ENCODE assay signal across 33 cellular contexts in genomic region chr12:115730975-115731541, GRCh38.
A peak's percentile ranks its signal among the peaks of the same experiment; 100 is the strongest.
DNase-seq lines count a peak whose midpoint lies in the region; ATAC-seq, FAIRE-seq and TF ChIP-seq lines count a peak whose summit lies in the region.
"Had no signal": no experiment of that assay in that cellular context is flagged by ENCODE, and none has a peak within 500 bp of the region (broad histone marks: within the 10 kb centered on the region; RNA-seq: fewer than 3 reads in every experiment).

No MANE protein-coding gene starts in this region.

- TF ChIP-seq POLR2A in HepG2 (IDR thresholded peaks at IDR 0.05; ENCODE audit: insufficient read depth in 1 of 2, low read depth in 2 of 2, low read length in 2 of 2) (no peak), right lobe of liver (IDR thresholded peaks at IDR 0.05) (no peak)

- 24% methylated on average over 4 of the region's 4 CpGs for WGBS in HepG2 (ENCODE audit: low lambda C conversion rate)
- 31% methylated on average over 4 of the region's 4 CpGs for WGBS in right lobe of liver (ENCODE audit: insufficient coverage, low coverage, low lambda C conversion rate, missing lambda C conversion rate)
- WGBS in heart right ventricle, 2 donors, result 71 to 80% methylated on average over 4 of the region's 4 CpGs

- H4K20me1 ChIP-seq in HepG2 (ENCODE audit: insufficient read depth, low read length), result no peaks in the 10 kb centered on the region
- H4K20me1 ChIP-seq: BLaER1; BLaER1 treated with 17β-estradiol and CSF1 and Interleukin-3, amounts not matched to agents 10 nM and 100 nM had no signal

- no peak overlapping the region for H2AFZ ChIP-seq in HepG2 (ENCODE audit: low read length)

- TF ChIP-seq CTCF in HepG2 (CRISPR knock-in tag; IDR thresholded peaks at IDR 0.05), result no peak
- no peak for TF ChIP-seq CTCF in right lobe of liver (IDR thresholded peaks at IDR 0.05)
- TF ChIP-seq CTCF in HEK293 (tag by site-specific recombination; IDR thresholded peaks at IDR 0.05), result no peak
- TF ChIP-seq CTCF in mucosa of descending colon (IDR thresholded peaks at IDR 0.05), result no peak
- TF ChIP-seq CTCF in heart right ventricle (IDR thresholded peaks at IDR 0.05), result no peak

- no TSS peak for BruUV-seq in HepG2 (replicated peaks; lab: Mats Ljungman, UMichigan)

- DNase-seq in HepG2 (ENCODE audit: low spot score) (no peak), right lobe of liver (no peak), left colon (no peak), mucosa of descending colon (no peak), Right ventricle myocardium inferior (ENCODE audit: missing footprints) (no peak), heart right ventricle (no peak)
- DNase-seq: 8988T; ACHN; AML-193; BE2C; C1 segment of cervical spinal cord; Caco-2; Calu3; CD4-positive, alpha-beta memory T cell; CD4-positive, alpha-beta T cell; CD4-positive, CD25-positive, alpha-beta regulatory T cell; CD8-positive, alpha-beta memory T cell; CD8-positive, alpha-beta T cell; COR-L47; DMS 273 treated with DMSO at 0.1 percent for 48 hours; DMS153; DMS53; DND-41; EL had no signal

- H3K4me3 ChIP-seq in HepG2 (replicated peaks in 1 of 3; ENCODE audit: insufficient read depth in 1 of 3, low read depth in 2 of 3, low read length in 3 of 3) (no peak overlapping the region), right lobe of liver (no peak overlapping the region), HEK293 (ENCODE audit: low read depth, low read length) (no peak overlapping the region), mucosa of descending colon (no peak overlapping the region), heart right ventricle (no peak overlapping the region)
- H3K4me3 ChIP-seq: A549; BLaER1; BLaER1 treated with 17β-estradiol and CSF1 and Interleukin-3, amounts not matched to agents 10 nM and 100 nM had no signal

- H3K79me2 ChIP-seq in HepG2 (ENCODE audit: insufficient read depth, low read length), result no peaks in the 10 kb centered on the region

- H3K9me3 ChIP-seq in HepG2 (ENCODE audit: low read length) (no peaks in the 10 kb centered on the region), right lobe of liver (no peaks in the 10 kb centered on the region), HEK293 (ENCODE audit: control insufficient read depth, insufficient read depth, low read depth, low read length) (no peaks in the 10 kb centered on the region), mucosa of descending colon (no peaks in the 10 kb centered on the region), heart right ventricle (peaks cover 0 to 5% (median 0%) of the 10 kb centered on the region in 11 donors)
- H3K9me3 ChIP-seq: BE2C; BLaER1; BLaER1 treated with 17β-estradiol and CSF1 and Interleukin-3, amounts not matched to agents 10 nM and 100 nM; Caco-2 had no signal

- no peak overlapping the region for H3K9ac ChIP-seq in HepG2 (ENCODE audit: insufficient read depth, low read depth, low read length)
- H3K9ac ChIP-seq: BLaER1; BLaER1 treated with 17β-estradiol and CSF1 and Interleukin-3, amounts not matched to agents 10 nM and 100 nM had no signal

- H3K27me3 ChIP-seq in HepG2 (ENCODE audit: control insufficient read depth in 1 of 2, insufficient read depth in 2 of 2, low read length in 2 of 2), result peaks cover 0 to 5% of the 10 kb centered on the region in 2 experiments; a peak in 2 of 5 replicates
- H3K27me3 ChIP-seq in right lobe of liver, result no peaks in the 10 kb centered on the region
- H3K27me3 ChIP-seq in heart right ventricle, result peaks cover 0 to 17% (median 6%) of the 10 kb centered on the region in 7 donors
- H3K27me3 ChIP-seq: BE2C; BLaER1; BLaER1 treated with 17β-estradiol and CSF1 and Interleukin-3, amounts not matched to agents 10 nM and 100 nM had no signal

- H3K27ac ChIP-seq in HepG2 (ENCODE audit: extremely low read length, insufficient read depth, low read length), result no peak overlapping the region
- no peak overlapping the region for H3K27ac ChIP-seq in right lobe of liver
- no peak overlapping the region for H3K27ac ChIP-seq in HEK293 (ENCODE audit: extremely low read depth, low read depth, low read length)
- H3K27ac ChIP-seq in heart right ventricle, result no peak overlapping the region
- H3K27ac ChIP-seq: 22Rv1; A549; BLaER1; BLaER1 treated with 17β-estradiol and CSF1 and Interleukin-3, amounts not matched to agents 10 nM and 100 nM; C4-2B had no signal

- in situ Hi-C loops in HepG2 (cut with HindIII; ENCODE audit: extremely low pct_ligation_motif_present, low pct_unique_long_range_greater_than_20kb), result no loop called here

- no peak for TF ChIP-seq RAD21 in HepG2 (CRISPR knock-in tag; IDR thresholded peaks at IDR 0.05)

- H3K4me1 ChIP-seq in HepG2 (ENCODE audit: insufficient read depth, low read length), result no peaks in the 10 kb centered on the region
- H3K4me1 ChIP-seq in right lobe of liver, result no peaks in the 10 kb centered on the region
- no peaks in the 10 kb centered on the region for H3K4me1 ChIP-seq in HEK293 (ENCODE audit: control insufficient read depth, insufficient read depth, low read length)
- H3K4me1 ChIP-seq in mucosa of descending colon (ENCODE audit: low read depth), result no peaks in the 10 kb centered on the region
- H3K4me1 ChIP-seq in heart right ventricle, result no peaks in the 10 kb centered on the region
- H3K4me1 ChIP-seq: A549; BE2C; BLaER1; BLaER1 treated with 17β-estradiol and CSF1 and Interleukin-3, amounts not matched to agents 10 nM and 100 nM; Caco-2 had no signal

- intact Hi-C loops in HepG2 (cut with micrococcal nuclease; ENCODE audit: unreplicated experiment) (no loop called here), right lobe of liver (cut with DNase I) (no loop called here), left colon (cut with DNase I, micrococcal nuclease) (no loop called here), mucosa of descending colon (cut with DNase I, micrococcal nuclease) (no loop called here), Right ventricle myocardium inferior (cut with DNase I) (no loop called here), heart right ventricle (cut with DNase I) (no loop called here)

- no peak for FAIRE-seq in HepG2 (lab: Jason Lieb, UNC)
- FAIRE-seq: A204.1, A549, D721Med had no signal

- POLR2A ChIA-PET in HepG2 (lab: Yijun Ruan, JAX), result no interaction called here
- POLR2A ChIA-PET in HEK293 (lab: Yijun Ruan, JAX), result no interaction called here

- H3K36me3 ChIP-seq in HepG2 (replicated peaks in 1 of 2; ENCODE audit: control insufficient read depth in 1 of 2, insufficient read depth in 2 of 2, low read length in 2 of 2) (no peaks in the 10 kb centered on the region), right lobe of liver (no peaks in the 10 kb centered on the region), HEK293 (ENCODE audit: control insufficient read depth in 2 of 2, insufficient read depth in 1 of 2, low read length in 2 of 2) (no peaks in the 10 kb centered on the region), mucosa of descending colon (ENCODE audit: low read depth) (no peaks in the 10 kb centered on the region), heart right ventricle (no peaks in the 10 kb centered on the region)
- H3K36me3 ChIP-seq: BE2C; BLaER1; BLaER1 treated with 17β-estradiol and CSF1 and Interleukin-3, amounts not matched to agents 10 nM and 100 nM had no signal

- TF ChIP-seq EP300 in HepG2 (IDR thresholded peaks at IDR 0.05; ENCODE audit: low read depth in 2 of 2, low read length in 2 of 2), result no peak
- TF ChIP-seq EP300 in HepG2 (CRISPR knock-in tag; IDR thresholded peaks at IDR 0.05; ENCODE audit: borderline replicate concordance), result no peak

- ATAC-seq in HepG2 (no peak), right lobe of liver (no peak), left colon (peak; percentile 55), mucosa of descending colon (peak; percentile 52), HG03039 (IDR thresholded peaks at IDR 0.05; ENCODE audit: unreplicated experiment) (no peak), Right ventricle myocardium inferior (no peak), heart right ventricle (no peak)
- ATAC-seq: A549; CD8-positive, alpha-beta T cell had no signal

- no peak overlapping the region for H3K4me2 ChIP-seq in HepG2 (ENCODE audit: low read depth, low read length)
- H3K4me2 ChIP-seq: A549; BLaER1; BLaER1 treated with 17β-estradiol and CSF1 and Interleukin-3, amounts not matched to agents 10 nM and 100 nM had no signal

- CTCF ChIA-PET in HepG2 (lab: Yijun Ruan, JAX; ENCODE audit: low intra/inter-chr PET ratio, low total read pairs) (no interaction called here), HEK293 (lab: Yijun Ruan, JAX) (interaction anchor here (0.6 kb wide), 1 partner anchor 1224 kb away, joined by 3 read pairs; no protein-coding TSS in a partner anchor)

TF ChIP-seq in HepG2, 621 proteins besides CTCF, POLR2A, EP300 and RAD21:
- TF ChIP-seq ZNF12 (CRISPR knock-in tag; IDR thresholded peaks at IDR 0.05) (peak; percentile 77; the same call in 1 of the 2 replicates), PHF20 (CRISPR knock-in tag; IDR thresholded peaks at IDR 0.05) (no peak), NFE2 (CRISPR knock-in tag; IDR thresholded peaks at IDR 0.05) (no peak)

TF ChIP-seq in HEK293, 187 proteins besides CTCF, POLR2A, EP300 and RAD21:
- TF ChIP-seq TRIM28 (IDR thresholded peaks at IDR 0.05; ENCODE audit: borderline replicate concordance, low read length), result 0 out of 2 replicates have a peak, but pooled peaks have one; percentile 21
- TF ChIP-seq ZNF692 (tag by site-specific recombination; IDR thresholded peaks at IDR 0.05), result no peak
- TF ChIP-seq SETDB1 (IDR thresholded peaks at IDR 0.05; ENCODE audit: insufficient read length, low read length), result peak; percentile 52

Comparison
In these comparisons a context has a peak if more than half of its experiments do, and no peak if none do; other contexts are left out.
1. ATAC-seq: peak in left colon (single experiment) and mucosa of descending colon (single experiment); none in HepG2 (single experiment), right lobe of liver (0 of 4), HG03039 (single experiment), Right ventricle myocardium inferior (single experiment) and heart right ventricle (0 of 8).
2. Of the 63 proteins assayed by ChIP-seq in both HepG2 and HEK293: peak only in HepG2: none; only in HEK293: SETDB1; in both: none; in neither: 62.